In genomic region chr4:168868044-168868855, GRCh38 we compare ENCODE assay signal across 13 cellular contexts.
A peak's percentile ranks its signal among the peaks of the same experiment; 100 is the strongest.
DNase-seq lines count a peak whose midpoint lies in the region; ATAC-seq, FAIRE-seq and TF ChIP-seq lines count a peak whose summit lies in the region.
"Had no signal": no experiment of that assay in that cellular context is flagged by ENCODE, and none has a peak within 500 bp of the region (broad histone marks: within the 10 kb centered on the region; RNA-seq: fewer than 3 reads in every experiment).

No MANE protein-coding gene starts in this region.

- intact Hi-C loops in natural killer cell (cut with micrococcal nuclease) = no loop called here
- intact Hi-C loops in aorta (cut with DNase I) = no loop called here
- intact Hi-C loops in testis (cut with DNase I; ENCODE audit: low total_unique reads) = no loop called here

- H3K27me3 ChIP-seq in bronchial epithelial cell (ENCODE audit: control insufficient read depth, insufficient read depth, low read length) = no peaks in the 10 kb centered on the region
- no peaks in the 10 kb centered on the region for H3K27me3 ChIP-seq in aorta (ENCODE audit: control insufficient read depth in 1 of 2, insufficient read depth in 2 of 2, low read length in 1 of 2)
- no peaks in the 10 kb centered on the region for H3K27me3 ChIP-seq in testis

- peaks cover 8 to 11% of the 10 kb centered on the region in 2 donors for H3K27me3 Mint-ChIP-seq in natural killer cell treated with Interleukin-12 subunit alpha and Interleukin-12 subunit beta and Interleukin-15 and Interleukin-18, amount 100 ng/mL, for 72 hours
- H3K27me3 Mint-ChIP-seq in natural killer cell (ENCODE audit: low read depth in 2 of 2) = peaks cover 8 to 24% of the 10 kb centered on the region in 2 donors

- no peaks in the 10 kb centered on the region for H3K9me3 ChIP-seq in aorta (ENCODE audit: control insufficient read depth, low read length)
- no peaks in the 10 kb centered on the region for H3K9me3 ChIP-seq in testis
- H3K9me3 ChIP-seq: neutrophil had no signal

- H3K36me3 ChIP-seq in bronchial epithelial cell (ENCODE audit: control insufficient read depth, insufficient read depth, low read length) (peaks cover 7% of the 10 kb centered on the region), aorta (ENCODE audit: control insufficient read depth in 1 of 2, insufficient read depth in 2 of 2, low read length in 1 of 2) (peaks cover 2 to 3% of the 10 kb centered on the region in 2 donors), testis (ENCODE audit: low read depth, missing control alignments) (no peaks in the 10 kb centered on the region)
- H3K36me3 ChIP-seq: neutrophil had no signal

- H3K4me3 ChIP-seq in bronchial epithelial cell (ENCODE audit: low read depth, low read length) (no peak overlapping the region), aorta (ENCODE audit: low read length in 2 of 2) (no peak overlapping the region), testis (no peak overlapping the region)

- ATAC-seq in natural killer cell treated with Interleukin-12 subunit alpha and Interleukin-12 subunit beta and Interleukin-15 and Interleukin-18, amount 100 ng/mL, for 72 hours = peak in 1 of 2 donors; percentile 45
- ATAC-seq in natural killer cell = no peak
- peak; percentile 15 for ATAC-seq in aorta (ENCODE audit: low FRiP score)
- ATAC-seq: activated CD8-positive, alpha-beta memory T cell treated with anti-CD3 and anti-CD28 coated beads, Interleukin-2, amount 10 ng/mL, durations not matched to agents 7 days and 5 days had no signal

- H3K27ac Mint-ChIP-seq in natural killer cell treated with Interleukin-12 subunit alpha and Interleukin-12 subunit beta and Interleukin-15 and Interleukin-18, amount 100 ng/mL, for 72 hours = no peak overlapping the region
- H3K27ac Mint-ChIP-seq in natural killer cell = no peak overlapping the region
- H3K27ac Mint-ChIP-seq: activated CD8-positive, alpha-beta memory T cell treated with anti-CD3 and anti-CD28 coated beads, Interleukin-2, amount 10 ng/mL, durations not matched to agents 7 days and 5 days had no signal

- H3K27ac ChIP-seq in aorta (ENCODE audit: low read depth in 1 of 2, low read length in 2 of 2) = peak overlapping the region; percentile 89 to 97
- H3K27ac ChIP-seq in testis = no peak overlapping the region
- H3K27ac ChIP-seq: KMS-11, neutrophil had no signal

- H3K36me3 Mint-ChIP-seq in natural killer cell treated with Interleukin-12 subunit alpha and Interleukin-12 subunit beta and Interleukin-15 and Interleukin-18, amount 100 ng/mL, for 72 hours = no peaks in the 10 kb centered on the region
- no peaks in the 10 kb centered on the region for H3K36me3 Mint-ChIP-seq in natural killer cell

- TF ChIP-seq POLR2A in testis (IDR thresholded peaks at IDR 0.05) = no peak

- no peaks in the 10 kb centered on the region for H3K9me3 Mint-ChIP-seq in natural killer cell treated with Interleukin-12 subunit alpha and Interleukin-12 subunit beta and Interleukin-15 and Interleukin-18, amount 100 ng/mL, for 72 hours
- no peaks in the 10 kb centered on the region for H3K9me3 Mint-ChIP-seq in natural killer cell

- H3K4me3 Mint-ChIP-seq in natural killer cell treated with Interleukin-12 subunit alpha and Interleukin-12 subunit beta and Interleukin-15 and Interleukin-18, amount 100 ng/mL, for 72 hours = peak overlapping the region; percentile 2
- H3K4me3 Mint-ChIP-seq in natural killer cell = no peak overlapping the region
- H3K4me3 Mint-ChIP-seq: activated CD8-positive, alpha-beta memory T cell treated with anti-CD3 and anti-CD28 coated beads, Interleukin-2, amount 10 ng/mL, durations not matched to agents 7 days and 5 days had no signal

- peak; percentile 73 for FAIRE-seq in bronchial epithelial cell (lab: Jason Lieb, UNC)
- FAIRE-seq: endometrium, GM18507 had no signal

- H3K4me1 Mint-ChIP-seq in natural killer cell treated with Interleukin-12 subunit alpha and Interleukin-12 subunit beta and Interleukin-15 and Interleukin-18, amount 100 ng/mL, for 72 hours (ENCODE audit: low read depth in 2 of 2) = peaks cover 0 to 2% of the 10 kb centered on the region in 2 donors
- H3K4me1 Mint-ChIP-seq in natural killer cell = peaks cover 0 to under 1% of the 10 kb centered on the region in 2 donors

- 31 to 33% methylated on average over 5 of the region's 5 CpGs for WGBS in aorta, 2 donors
- WGBS in testis, 2 donors = 76 to 84% methylated on average over 5 of the region's 5 CpGs

- H3K4me1 ChIP-seq in aorta (ENCODE audit: control insufficient read depth in 1 of 2, insufficient read depth in 2 of 2, low read length in 2 of 2) (peaks cover 8 to 26% of the 10 kb centered on the region in 2 donors), testis (peaks cover 17% of the 10 kb centered on the region)

- TF ChIP-seq CTCF in natural killer cell (IDR thresholded peaks at IDR 0.05) (no peak), bronchial epithelial cell (IDR thresholded peaks at IDR 0.05; ENCODE audit: insufficient read depth, low read length, severe bottlenecking) (no peak), testis (IDR thresholded peaks at IDR 0.05) (no peak)

- DNase-seq in natural killer cell treated with Interleukin-12 subunit alpha and Interleukin-12 subunit beta and Interleukin-15 and Interleukin-18, amount 100 ng/mL, for 72 hours (ENCODE audit: low spot score) = no peak
- DNase-seq in natural killer cell = no peak
- DNase-seq in bronchial epithelial cell (ENCODE audit: low read depth) = peak; percentile 88
- DNase-seq in kidney tubule cell (ENCODE audit: low spot score) = peak; percentile 23
- DNase-seq in aorta = no peak
- no peak for DNase-seq in RPMI8226
- no peak for DNase-seq in iPS-NIHi11 (ENCODE audit: low spot score)
- no peak for DNase-seq in testis
- DNase-seq: activated CD8-positive, alpha-beta memory T cell treated with anti-CD3 and anti-CD28 coated beads, Interleukin-2, amount 10 ng/mL, durations not matched to agents 7 days and 5 days had no signal

Comparison
In these comparisons a context has a peak if more than half of its experiments do, and no peak if none do; other contexts are left out.
1. DNase-seq: peak in bronchial epithelial cell (single experiment) and kidney tubule cell (single experiment); none in natural killer cell treated with Interleukin-12 subunit alpha and Interleukin-12 subunit beta and Interleukin-15 and Interleukin-18, amount 100 ng/mL, for 72 hours (single experiment), natural killer cell (single experiment), aorta (0 of 2), RPMI8226 (single experiment), iPS-NIHi11 (single experiment) and testis (single experiment).
2. H3K27ac ChIP-seq: peak in aorta (2 of 2); none in testis (0 of 2).